Comparison of ENCODE assay signal across 8 cellular contexts in the genomic region with DNA sequence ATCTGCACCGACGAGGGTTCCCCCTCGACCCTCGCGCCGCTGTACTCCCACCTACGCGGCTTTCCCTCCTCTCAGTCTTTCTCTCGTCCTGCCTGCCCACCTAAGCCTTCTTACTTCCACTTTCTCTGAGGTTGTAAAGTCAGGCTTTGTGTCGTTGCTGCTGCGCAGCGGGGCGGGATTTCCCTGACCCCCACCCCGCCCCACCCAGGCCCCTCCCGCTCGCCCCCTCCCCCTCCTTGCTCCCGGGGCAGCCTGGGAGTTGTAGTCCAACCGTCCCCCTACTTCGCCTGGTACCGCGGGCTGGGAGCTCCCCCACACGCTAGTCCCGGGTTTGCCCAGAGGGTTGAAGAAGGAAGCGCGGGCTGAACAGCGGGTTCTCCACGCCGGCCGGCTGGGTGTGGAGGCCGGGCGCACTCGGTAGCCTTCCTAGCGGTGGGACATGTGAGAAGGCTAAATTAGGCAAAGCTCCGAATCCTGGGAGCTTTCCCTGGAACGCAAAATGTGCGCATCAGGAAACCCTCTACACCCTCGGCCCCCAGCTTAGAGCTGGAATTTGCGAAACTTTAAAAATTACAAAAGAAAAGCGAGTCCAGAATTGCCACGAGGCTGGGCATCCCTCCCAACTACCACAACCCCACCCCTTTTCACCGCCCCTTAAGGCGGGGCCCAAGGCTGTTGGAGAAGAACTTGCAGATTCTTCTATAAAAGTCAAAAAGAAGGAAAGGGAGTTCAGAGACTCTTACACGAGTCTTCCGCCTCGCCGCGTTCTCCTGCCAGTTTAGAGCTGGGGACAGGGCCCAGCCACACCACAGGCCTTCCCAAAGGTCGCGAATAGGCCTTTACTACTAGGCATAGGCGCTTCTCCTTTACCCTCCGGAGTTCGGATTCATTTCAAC. TPM values are rescaled to one million over a fixed set of nuclear protein-coding genes. Genes with fewer than 3 reads are reported as not detected.
A peak's percentile ranks its signal among the peaks of the same experiment; 100 is the strongest.
DNase-seq lines count a peak whose midpoint lies in the region; ATAC-seq and TF ChIP-seq lines count a peak whose summit lies in the region.

Gene ATP11C (minus strand): TSS at position 153 of the 896 bp plus-strand sequence. CDS start 1,011 bp downstream, outside the sequence.

- H3K27ac ChIP-seq in DND-41 (ENCODE audit: low read length): peak within 1 kb of the TSS; percentile 81
- peak within 1 kb of the TSS; percentile 96 to 99 for H3K27ac ChIP-seq in ovary
- peak within 1 kb of the TSS; percentile 98 for H3K27ac ChIP-seq in thymus (ENCODE audit: low read depth)

- H3K79me2 ChIP-seq in DND-41 (ENCODE audit: insufficient read depth, low read length): peaks cover 33% of the 10 kb centered on the region

- peak within 1 kb of the TSS; percentile 88 for H3K4me3 Mint-ChIP-seq in activated naive CD4-positive, alpha-beta T cell treated with anti-CD3 and anti-CD28 coated beads, Interleukin-2, amount 50 U/mL, for 24 hours
- peak within 1 kb of the TSS; percentile 86 for H3K4me3 Mint-ChIP-seq in glutamatergic neuron (ENCODE audit: unreplicated experiment)

- H3K36me3 Mint-ChIP-seq in activated naive CD4-positive, alpha-beta T cell treated with anti-CD3 and anti-CD28 coated beads, Interleukin-2, amount 50 U/mL, for 24 hours: no peaks in the 10 kb centered on the region
- no peaks in the 10 kb centered on the region for H3K36me3 Mint-ChIP-seq in glutamatergic neuron (ENCODE audit: unreplicated experiment)

- no peaks in the 10 kb centered on the region for H3K27me3 Mint-ChIP-seq in activated naive CD4-positive, alpha-beta T cell treated with anti-CD3 and anti-CD28 coated beads, Interleukin-2, amount 50 U/mL, for 24 hours
- peaks cover 1% of the 10 kb centered on the region for H3K27me3 Mint-ChIP-seq in glutamatergic neuron (ENCODE audit: unreplicated experiment)

- peak within 1 kb of the TSS; percentile 80 for H3K9ac ChIP-seq in DND-41 (ENCODE audit: low read depth, low read length)

- intact Hi-C loops in ovary (cut with DNase I): no loop called here

- TF ChIP-seq POLR2A in ovary (IDR thresholded peaks at IDR 0.05): peak; percentile 39

- H3K4me2 ChIP-seq in DND-41 (ENCODE audit: insufficient read depth, low read length): peak within 1 kb of the TSS; percentile 76

- H3K36me3 ChIP-seq in DND-41 (ENCODE audit: insufficient read depth, low read length) (no peaks in the 10 kb centered on the region), ovary (no peaks in the 10 kb centered on the region), thymus (ENCODE audit: control insufficient read depth, insufficient read depth) (no peaks in the 10 kb centered on the region)

- peaks cover 29% of the 10 kb centered on the region for H3K4me1 Mint-ChIP-seq in activated naive CD4-positive, alpha-beta T cell treated with anti-CD3 and anti-CD28 coated beads, Interleukin-2, amount 50 U/mL, for 24 hours
- H3K4me1 Mint-ChIP-seq in glutamatergic neuron (ENCODE audit: low read depth, unreplicated experiment): peaks cover 4% of the 10 kb centered on the region

- peak within 1 kb of the TSS; percentile 60 to 71; a peak in 3 of 4 replicates for H3K4me3 ChIP-seq in DND-41 (ENCODE audit: low read depth in 1 of 2, low read length in 2 of 2)
- peak within 1 kb of the TSS; percentile 64 for H3K4me3 ChIP-seq in Jurkat, Clone E6-1 (ENCODE audit: low read length)
- peak within 1 kb of the TSS; percentile 60 for H3K4me3 ChIP-seq in ovary
- peak within 1 kb of the TSS; percentile 69 for H3K4me3 ChIP-seq in thymus (ENCODE audit: low read length)

- no peaks in the 10 kb centered on the region; the same call in 1 of the 2 replicates for H4K20me1 ChIP-seq in DND-41 (ENCODE audit: insufficient read depth, low read length)

- no peaks in the 10 kb centered on the region for H3K27me3 ChIP-seq in DND-41 (ENCODE audit: insufficient read depth, low read length, poor library complexity)
- H3K27me3 ChIP-seq in ovary: no peaks in the 10 kb centered on the region
- no peaks in the 10 kb centered on the region for H3K27me3 ChIP-seq in thymus (ENCODE audit: control insufficient read depth, insufficient read depth)

- no peaks in the 10 kb centered on the region for H3K9me3 Mint-ChIP-seq in activated naive CD4-positive, alpha-beta T cell treated with anti-CD3 and anti-CD28 coated beads, Interleukin-2, amount 50 U/mL, for 24 hours
- H3K9me3 Mint-ChIP-seq in glutamatergic neuron (ENCODE audit: unreplicated experiment): no peaks in the 10 kb centered on the region

- H3K4me1 ChIP-seq in DND-41 (ENCODE audit: insufficient read depth, low read length) (peaks cover 25% of the 10 kb centered on the region), ovary (ENCODE audit: insufficient read depth) (peaks cover 2% of the 10 kb centered on the region), thymus (ENCODE audit: control insufficient read depth, insufficient read depth, low read length) (peaks cover 2% of the 10 kb centered on the region)

- ATAC-seq in DND-41 (ENCODE audit: insufficient read depth, low read depth): peak; percentile 79
- peak; percentile 73 for ATAC-seq in GM21529 (IDR thresholded peaks at IDR 0.05; ENCODE audit: unreplicated experiment)

- TF ChIP-seq CTCF in DND-41 (IDR thresholded peaks at IDR 0.05; ENCODE audit: borderline replicate concordance, extremely low read depth, low read length, poor library complexity, severe bottlenecking) (peak; percentile 29), glutamatergic neuron (IDR thresholded peaks at IDR 0.05; ENCODE audit: partially characterized antibody, unreplicated experiment) (no peak), ovary (IDR thresholded peaks at IDR 0.05) (no peak)

- peak within 1 kb of the TSS; percentile 98 for H3K27ac Mint-ChIP-seq in activated naive CD4-positive, alpha-beta T cell treated with anti-CD3 and anti-CD28 coated beads, Interleukin-2, amount 50 U/mL, for 24 hours
- H3K27ac Mint-ChIP-seq in glutamatergic neuron (ENCODE audit: unreplicated experiment): peak within 1 kb of the TSS; percentile 89

- WGBS in ovary, 3 donors: 16 to 21% (median 17%) methylated on average over 52 of the region's 52 CpGs
- WGBS in thymus: 2% methylated on average over 52 of the region's 52 CpGs

- H2AFZ ChIP-seq in DND-41 (ENCODE audit: low read depth, low read length): peak within 1 kb of the TSS; percentile 90

- TF ChIP-seq EP300 in ovary (IDR thresholded peaks at IDR 0.05): no peak

- no peaks in the 10 kb centered on the region for H3K9me3 ChIP-seq in DND-41 (ENCODE audit: insufficient read depth, low read length, severe bottlenecking)
- no peaks in the 10 kb centered on the region for H3K9me3 ChIP-seq in ovary
- H3K9me3 ChIP-seq in thymus (ENCODE audit: control insufficient read depth): no peaks in the 10 kb centered on the region

- peak; percentile 85 for DNase-seq in DND-41
- peak; percentile 74 for DNase-seq in Jurkat, Clone E6-1 (ENCODE audit: low read depth, low spot score)
- peak; percentile 86 for DNase-seq in SK-N-DZ (ENCODE audit: low spot score)
- DNase-seq in glutamatergic neuron: peak; percentile 78
- peak; percentile 83 to 87 (median 85) for DNase-seq in ovary

RNA-seq across cellular contexts. Expression of gene ATP11C, which starts in this region (rescaled TPM):
- polyA plus RNA-seq in Jurkat, Clone E6-1 (2012; ENCODE audit: insufficient read depth, insufficient read length): 23.6 TPM
- 69.2 and 77.7 TPM in 2 replicates for polyA plus RNA-seq in SK-N-DZ (2014; cell fraction: cytosol; rRNA removed)
- polyA plus RNA-seq in SK-N-DZ (2014; cell fraction: nucleus; rRNA removed): 76.2 and 82.8 TPM in 2 replicates
- total RNA-seq in glutamatergic neuron (ENCODE audit: unreplicated experiment) (47.2 TPM), ovary (10 to 100 TPM; 19.9 to 34.7 (median 23.8) TPM)
- polyA plus RNA-seq in ovary (10 to 100 TPM; 13.0 to 17.5 TPM), thymus (14.6 TPM)

Comparison
In these comparisons a context has a peak if more than half of its experiments do, and no peak if none do; other contexts are left out.
1. Peak in every context shown above with its lines: DNase-seq, ATAC-seq, H3K4me3 ChIP-seq and H3K27ac ChIP-seq.